ENCODE assay signal across 18 cellular contexts in the genomic region with DNA sequence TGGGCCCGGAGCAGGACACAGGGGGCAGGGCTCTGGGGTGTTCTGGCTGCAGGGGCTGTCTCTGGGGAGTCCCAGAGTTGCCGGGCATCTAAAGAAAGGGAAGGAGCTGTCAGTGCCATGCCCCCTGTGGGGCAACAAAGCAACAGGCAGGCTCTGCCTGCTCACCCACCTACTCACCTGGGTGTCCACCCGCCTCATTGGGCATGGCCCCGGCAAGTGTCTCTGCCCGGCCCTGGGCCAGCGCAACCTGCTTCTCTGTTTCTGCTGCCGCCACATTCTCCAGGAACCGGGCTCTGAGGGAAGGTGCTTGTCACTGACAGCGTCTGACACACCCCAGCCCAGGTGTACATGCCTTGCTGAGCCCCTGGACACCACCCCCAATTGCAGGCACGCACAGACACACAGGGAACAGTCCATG.
"Had no signal": no experiment of that assay in that cellular context is flagged by ENCODE, and none has a peak within 500 bp of the region (broad histone marks: within the 10 kb centered on the region; RNA-seq: fewer than 3 reads in every experiment).

No MANE protein-coding gene starts in this region.

- H3K27me3 ChIP-seq: breast epithelium, dorsolateral prefrontal cortex, esophagus muscularis mucosa had no signal

- H3K27ac Mint-ChIP-seq: activated naive CD8-positive, alpha-beta T cell treated with anti-CD3 and anti-CD28 coated beads, Interleukin-2, amount 10 ng/mL, durations not matched to agents 7 days and 5 days had no signal

- FAIRE-seq: endometrium, TTC549, urothelium cell line had no signal

- ATAC-seq: activated T-cell treated with anti-CD3 and anti-CD28 coated beads, Interleukin-2, amount 50 U/mL, for 4 hours had no signal

- DNase-seq: activated CD4-positive, alpha-beta T cell treated with anti-CD3 and anti-CD28 coated beads, Interleukin-2, amount 10 ng/mL, durations not matched to agents 7 days and 5 days; activated CD4-positive, CD25-positive, alpha-beta regulatory T cell; activated gamma-delta T cell; activated naive CD8-positive, alpha-beta T cell treated with anti-CD3 and anti-CD28 coated beads, Interleukin-2, amount 10 ng/mL, durations not matched to agents 7 days and 5 days; activated T-cell treated with anti-CD3 and anti-CD28 coated beads, Interleukin-2, amount 50 U/mL, for 4 hours; anterior cingulate cortex; dorsolateral prefrontal cortex; midbrain; naive B cell; retina; T-helper 2 cell had no signal

- H3K4me1 ChIP-seq: breast epithelium, esophagus muscularis mucosa had no signal

- H3K9me3 Mint-ChIP-seq: activated CD4-positive, alpha-beta T cell treated with anti-CD3 and anti-CD28 coated beads, Interleukin-2, amount 10 ng/mL, durations not matched to agents 7 days and 5 days; activated naive CD8-positive, alpha-beta T cell treated with anti-CD3 and anti-CD28 coated beads, Interleukin-2, amount 10 ng/mL, durations not matched to agents 7 days and 5 days; activated T-cell treated with anti-CD3 and anti-CD28 coated beads, Interleukin-2, amount 50 U/mL, for 4 hours had no signal

- H3K9me3 ChIP-seq: breast epithelium, esophagus muscularis mucosa had no signal

- H3K4me3 Mint-ChIP-seq: activated CD4-positive, alpha-beta T cell treated with anti-CD3 and anti-CD28 coated beads, Interleukin-2, amount 10 ng/mL, durations not matched to agents 7 days and 5 days; activated naive CD8-positive, alpha-beta T cell treated with anti-CD3 and anti-CD28 coated beads, Interleukin-2, amount 10 ng/mL, durations not matched to agents 7 days and 5 days; activated T-cell treated with anti-CD3 and anti-CD28 coated beads, Interleukin-2, amount 50 U/mL, for 4 hours; naive B cell had no signal

- H3K27ac ChIP-seq: breast epithelium, dorsolateral prefrontal cortex, esophagus muscularis mucosa, skin epidermis had no signal

- H3K27me3 Mint-ChIP-seq: activated CD4-positive, alpha-beta T cell treated with anti-CD3 and anti-CD28 coated beads, Interleukin-2, amount 10 ng/mL, durations not matched to agents 7 days and 5 days; activated naive CD8-positive, alpha-beta T cell treated with anti-CD3 and anti-CD28 coated beads, Interleukin-2, amount 10 ng/mL, durations not matched to agents 7 days and 5 days; naive B cell had no signal

- H3K4me3 ChIP-seq: breast epithelium, dorsolateral prefrontal cortex, esophagus muscularis mucosa, lung, skin epidermis had no signal
